Comparison of ENCODE assay signal across 8 cellular contexts in genomic region chr15:52331490-52332240, GRCh38. TPM values are rescaled to one million over a fixed set of nuclear protein-coding genes. Genes with fewer than 3 reads are reported as not detected.
DNase-seq lines count a peak whose midpoint lies in the region; ATAC-seq, FAIRE-seq and TF ChIP-seq lines count a peak whose summit lies in the region.

No MANE protein-coding gene starts in this region.

- H4K20me1 ChIP-seq in keratinocyte (ENCODE audit: control insufficient read depth, extremely low read depth, insufficient read depth, low read length): no peaks in the 10 kb centered on the region

- H3K36me3 ChIP-seq in adipocyte (ENCODE audit: control insufficient read depth, insufficient read depth, low read length, severe bottlenecking): peaks cover 25% of the 10 kb centered on the region
- peaks cover 8 to 10% of the 10 kb centered on the region in 2 experiments for H3K36me3 ChIP-seq in keratinocyte (ENCODE audit: control insufficient read depth in 2 of 2, extremely low read depth in 1 of 2, insufficient read depth in 2 of 2, low read length in 2 of 2)

- H3K4me3 ChIP-seq in adipocyte (ENCODE audit: low read length) (no peak overlapping the region), keratinocyte (ENCODE audit: control insufficient read depth in 2 of 3, extremely low read depth in 1 of 3, insufficient read depth in 2 of 3, low read depth in 1 of 3, low read length in 3 of 3) (no peak overlapping the region)

- peak; percentile 34 to 60 (median 58) for TF ChIP-seq CTCF in keratinocyte (optimal IDR thresholded peaks at IDR 0.05 in 1 of 3, IDR thresholded peaks at IDR 0.05 in 1 of 3, conservative IDR thresholded peaks at IDR 0.05 in 1 of 3; ENCODE audit: extremely low read depth in 1 of 3, insufficient read depth in 2 of 3, low read length in 3 of 3)

- no peaks in the 10 kb centered on the region for H3K79me2 ChIP-seq in keratinocyte (ENCODE audit: control insufficient read depth, insufficient read depth, low read length)

- H3K4me2 ChIP-seq in keratinocyte (ENCODE audit: control insufficient read depth, extremely low read depth, insufficient read depth, low read depth, low read length): no peak overlapping the region

- peak; percentile 91 for ATAC-seq in GM19452 (IDR thresholded peaks at IDR 0.05; ENCODE audit: unreplicated experiment)
- peak; percentile 78 for ATAC-seq in HG03521 (IDR thresholded peaks at IDR 0.05; ENCODE audit: unreplicated experiment)

- DNase-seq in DMS53 (lab: John Stamatoyannopoulos, UW) (peak; percentile 66), SW480 (ENCODE audit: low spot score) (peak; percentile 50), adipocyte (ENCODE audit: low read depth) (peak; percentile 52), keratinocyte (ENCODE audit: low read depth, low spot score) (peak; percentile 30), COLO829 (ENCODE audit: low spot score) (no peak)
- peak; percentile 7 to 21 for DNase-seq in stimulated activated CD8-positive, alpha-beta memory T cell treated with anti-CD3 and anti-CD28 coated beads, Interleukin-2, amount 100 ng/mL, for 1 hour (ENCODE audit: low read depth in 2 of 2)

- no peaks in the 10 kb centered on the region for H3K9me1 ChIP-seq in keratinocyte (ENCODE audit: control insufficient read depth, extremely low read depth, insufficient read depth, low read length)

- peak; percentile 74 for FAIRE-seq in keratinocyte (lab: Jason Lieb, UNC)

- no peaks in the 10 kb centered on the region for H3K27me3 ChIP-seq in adipocyte (replicated peaks; ENCODE audit: control insufficient read depth, insufficient read depth, low read length)
- H3K27me3 ChIP-seq in keratinocyte (ENCODE audit: control insufficient read depth, extremely low read depth, insufficient read depth, low read length): no peaks in the 10 kb centered on the region

- H2AFZ ChIP-seq in keratinocyte (ENCODE audit: control insufficient read depth, low read length): no peak overlapping the region

- H3K27ac ChIP-seq in keratinocyte (ENCODE audit: control insufficient read depth, insufficient read depth, low read length): no peak overlapping the region

- H3K9ac ChIP-seq in adipocyte (ENCODE audit: low read length) (peak overlapping the region; percentile 36), keratinocyte (ENCODE audit: control insufficient read depth, extremely low read depth, insufficient read depth, low read length) (no peak overlapping the region)

- dilution Hi-C loops in keratinocyte (cut with MboI; ENCODE audit: extremely low pct_ligation_motif_present, low sequenced_read_pairs): no loop called here

- H3K4me1 ChIP-seq in adipocyte (ENCODE audit: control insufficient read depth, insufficient read depth, low read length): peaks cover 12% of the 10 kb centered on the region
- H3K4me1 ChIP-seq in keratinocyte (ENCODE audit: control insufficient read depth, extremely low read depth, insufficient read depth, low read length): peaks cover 14% of the 10 kb centered on the region

- H3K9me3 ChIP-seq in adipocyte (ENCODE audit: control insufficient read depth, low read length): no peaks in the 10 kb centered on the region
- no peaks in the 10 kb centered on the region for H3K9me3 ChIP-seq in keratinocyte (ENCODE audit: control insufficient read depth, low read depth, low read length)

RNA-seq across cellular contexts. Expression of gene MYO5C, which starts 36.1 kb away (rescaled TPM):
- polyA plus RNA-seq in keratinocyte: 0.16 to 0.20 TPM (median 0.19 TPM) in 3 replicates
- 0.44 TPM for polyA plus RNA-seq in keratinocyte (2011; ENCODE audit: low read depth)
- polyA plus RNA-seq in keratinocyte (2011; cell fraction: cytosol; rRNA removed): 0.04 and 0.12 TPM in 2 replicates
- 0.38 and 0.44 TPM in 2 replicates for polyA plus RNA-seq in keratinocyte (2011; cell fraction: nucleus; rRNA removed)
- polyA plus RNA-seq in keratinocyte (2012; ENCODE audit: low replicate concordance): 0.18 and 0.31 TPM in 2 replicates
- 0.43 to 0.86 TPM in 2 of 3 replicates, not detected in the other for polyA minus RNA-seq in keratinocyte
- not detected for polyA minus RNA-seq in keratinocyte (2011; cell fraction: cytosol; rRNA and poly(A)+ RNA removed)
- polyA minus RNA-seq in keratinocyte (2011; cell fraction: nucleus; rRNA and poly(A)+ RNA removed): 0.42 and 1.7 TPM in 2 replicates
